In the genomic region with DNA sequence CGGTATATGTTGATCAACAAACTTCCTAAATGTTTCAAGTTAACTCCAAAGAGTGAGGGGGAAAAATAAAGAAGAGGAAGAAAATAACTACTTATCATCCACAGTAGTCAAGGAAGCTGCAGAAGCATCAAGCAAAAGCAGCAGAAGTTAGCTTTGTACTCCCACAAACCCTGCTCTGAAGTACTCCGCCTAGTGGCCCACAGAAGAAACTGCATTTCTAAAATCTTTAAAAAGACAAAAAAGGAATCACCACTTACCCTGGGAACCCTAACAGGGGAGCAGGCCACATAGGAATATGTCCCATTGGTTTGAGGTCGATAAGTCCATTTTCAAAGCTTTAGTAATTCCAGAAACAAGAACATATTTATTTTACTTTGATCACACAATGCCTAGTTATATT, we compare ENCODE assay signal across 7 cellular contexts.
A peak's percentile ranks its signal among the peaks of the same experiment; 100 is the strongest.
DNase-seq lines count a peak whose midpoint lies in the region; ATAC-seq and TF ChIP-seq lines count a peak whose summit lies in the region.
"Not testable (repeated sequence)": the region's sequence is repeated elsewhere in the genome, so short reads cannot be mapped to it uniquely, and the experiment has no call there.

No MANE protein-coding gene starts in this region.

- peaks cover 30% of the 10 kb centered on the region for H3K9me3 Mint-ChIP-seq in GM23338
- not testable (repeated sequence) for H3K9me3 Mint-ChIP-seq in endothelial cell (ENCODE audit: unreplicated experiment); neural crest cell

- not testable (repeated sequence) for H3K4me1 ChIP-seq in DOHH2 (ENCODE audit: control insufficient read depth, low read length); GM23338 (ENCODE audit: insufficient read depth); Loucy (ENCODE audit: insufficient read depth, low read length, poor library complexity, severe bottlenecking); PC-9 (replicated peaks; ENCODE audit: insufficient read depth)

- H3K4me2 ChIP-seq in DOHH2 (ENCODE audit: low read length); GM23338; Loucy (ENCODE audit: low read depth, low read length, poor library complexity, severe bottlenecking); PC-9: not testable (repeated sequence)

- BruUV-seq in PC-9 (replicated peaks; lab: Mats Ljungman, UMichigan), result not testable (repeated sequence)

- not testable (repeated sequence) for H3F3A ChIP-seq in DOHH2 (ENCODE audit: control insufficient read depth, insufficient read depth); GM23338 (replicated peaks; ENCODE audit: low read depth); Loucy (ENCODE audit: low read depth); PC-9 (ENCODE audit: insufficient read depth, low read depth)

- not testable (repeated sequence) for H3K79me2 ChIP-seq in DOHH2 (ENCODE audit: control insufficient read depth, low read length); GM23338 (replicated peaks; ENCODE audit: insufficient read depth); Loucy (ENCODE audit: insufficient read depth, low read length); PC-9 (ENCODE audit: low read depth)

- CTCF ChIA-PET in PC-9 (lab: Charles Lee), result not testable (repeated sequence)

- not testable (repeated sequence) for H3K27ac ChIP-seq in DOHH2 (ENCODE audit: low read depth, low read length); GM23338 (ENCODE audit: low read depth); PC-9; VCaP

- H3K27me3 Mint-ChIP-seq in GM23338 (ENCODE audit: insufficient read depth, low read depth, poor library complexity); endothelial cell (ENCODE audit: unreplicated experiment); neural crest cell (ENCODE audit: low read depth): not testable (repeated sequence)

- not testable (repeated sequence) for ATAC-seq in GM23338

- POLR2A ChIA-PET in PC-9 (lab: Charles Lee; ENCODE audit: unreplicated experiment), result not testable (repeated sequence)

- peak; percentile 2 for DNase-seq in GM23338 (ENCODE audit: low spot score)
- DNase-seq in PC-9; endothelial cell (ENCODE audit: low spot score); neural crest cell (ENCODE audit: low read depth, low spot score): not testable (repeated sequence)

- H2AFZ ChIP-seq in GM23338; Loucy (ENCODE audit: low read length); PC-9: not testable (repeated sequence)

- H3K9me3 ChIP-seq in DOHH2 (ENCODE audit: control insufficient read depth, insufficient read depth, low read length); Loucy (ENCODE audit: insufficient read depth, low read depth, low read length); PC-9 (ENCODE audit: insufficient read depth, low read depth): not testable (repeated sequence)

- H4K20me1 ChIP-seq in DOHH2 (ENCODE audit: control insufficient read depth, insufficient read depth, low read depth, low read length); GM23338 (replicated peaks; ENCODE audit: insufficient read depth); Loucy (ENCODE audit: insufficient read depth, low read length, poor library complexity, severe bottlenecking); PC-9 (ENCODE audit: insufficient read depth): not testable (repeated sequence)

- not testable (repeated sequence) for H3K9ac ChIP-seq in Loucy (ENCODE audit: low read depth, low read length, poor library complexity, severe bottlenecking)

- not testable (repeated sequence) for H3K9me2 ChIP-seq in DOHH2 (replicated peaks; ENCODE audit: control insufficient read depth, low read length); GM23338 (ENCODE audit: insufficient read depth); Loucy (replicated peaks; ENCODE audit: low read depth, low read length); PC-9 (ENCODE audit: insufficient read depth)

- H3K4me1 Mint-ChIP-seq in GM23338; endothelial cell (ENCODE audit: unreplicated experiment); neural crest cell: not testable (repeated sequence)

- not testable (repeated sequence) for H3K36me3 ChIP-seq in DOHH2 (ENCODE audit: control insufficient read depth, low read length); GM23338 (ENCODE audit: insufficient read depth); Loucy (ENCODE audit: insufficient read depth, low read length); PC-9 (ENCODE audit: low read depth)

- H3K36me3 Mint-ChIP-seq in GM23338 (ENCODE audit: low read depth); endothelial cell (ENCODE audit: low read depth, unreplicated experiment); neural crest cell (ENCODE audit: low read depth): not testable (repeated sequence)

- TF ChIP-seq CTCF in DOHH2 (IDR thresholded peaks at IDR 0.05; ENCODE audit: low read depth, low read length, poor library complexity, severe bottlenecking), result peak; percentile 19
- peak in 1 of 2 experiments; percentile 49; a peak in 2 of 4 replicates for TF ChIP-seq CTCF in GM23338 (conservative IDR thresholded peaks at IDR 0.05; ENCODE audit: low read depth in 2 of 2)
- TF ChIP-seq CTCF in Loucy (conservative IDR thresholded peaks at IDR 0.05; ENCODE audit: low read length), result peak; percentile 35
- TF ChIP-seq CTCF in PC-9 (conservative IDR thresholded peaks at IDR 0.05), result peak; percentile 57
- peak; percentile 51 for TF ChIP-seq CTCF in VCaP (conservative IDR thresholded peaks at IDR 0.05)
- peak; percentile 22 for TF ChIP-seq CTCF in endothelial cell (IDR thresholded peaks at IDR 0.05; ENCODE audit: unreplicated experiment)
- peak; percentile 30 for TF ChIP-seq CTCF in neural crest cell (conservative IDR thresholded peaks at IDR 0.05)

- not testable (repeated sequence) for H3K27ac Mint-ChIP-seq in GM23338; endothelial cell (ENCODE audit: unreplicated experiment); neural crest cell (ENCODE audit: unreplicated experiment)

- H3K4me3 Mint-ChIP-seq in GM23338; endothelial cell (ENCODE audit: unreplicated experiment); neural crest cell: not testable (repeated sequence)

- H3K4me3 ChIP-seq in DOHH2 (ENCODE audit: low read length); GM23338; Loucy (ENCODE audit: low read length, poor library complexity, severe bottlenecking); PC-9: not testable (repeated sequence)

- intact Hi-C loops in PC-9 (cut with micrococcal nuclease; ENCODE audit: unreplicated experiment), result not testable (repeated sequence)

- not testable (repeated sequence) for H3K27me3 ChIP-seq in DOHH2 (ENCODE audit: control insufficient read depth, low read length); GM23338 (ENCODE audit: insufficient read depth); Loucy (ENCODE audit: insufficient read depth, low read length, poor library complexity, severe bottlenecking); PC-9 (ENCODE audit: insufficient read depth, low read depth)
